ENCODE assay signal across 8 cellular contexts in the genomic region with DNA sequence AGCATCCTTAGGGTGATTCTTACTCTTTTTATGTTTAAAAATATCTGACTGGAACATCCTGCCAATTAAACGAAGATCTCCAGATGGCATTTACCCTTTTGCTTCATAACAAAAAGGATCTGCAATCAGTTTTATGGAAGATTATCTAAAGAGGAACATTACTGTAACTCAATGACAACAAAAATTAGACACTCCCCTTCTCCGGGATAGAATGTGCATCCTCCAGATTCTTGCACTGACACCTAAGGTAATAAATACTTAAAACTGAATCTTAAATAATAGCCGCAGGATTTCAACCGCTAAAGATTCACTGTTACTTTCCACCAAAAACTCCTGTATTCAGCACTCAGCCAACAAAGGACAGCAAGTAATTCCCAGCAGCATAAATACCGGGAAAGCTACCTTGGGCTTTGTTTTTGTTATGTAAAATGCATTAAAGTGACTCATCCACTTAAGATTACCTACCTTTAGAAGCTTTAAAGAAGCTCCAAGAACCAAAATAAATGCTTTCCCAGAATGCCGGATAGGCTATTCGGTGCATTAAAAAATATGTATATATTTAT. TPM values are rescaled to one million over a fixed set of nuclear protein-coding genes. Genes with fewer than 3 reads are reported as not detected.
DNase-seq lines count a peak whose midpoint lies in the region; ATAC-seq and TF ChIP-seq lines count a peak whose summit lies in the region.

No MANE protein-coding gene starts in this region.

- H4K91ac ChIP-seq in IMR-90 (ENCODE audit: insufficient read depth, low read depth, low read length): no peak overlapping the region

- in situ Hi-C loops in IMR-90 (cut with MboI; ENCODE audit: low sequenced_read_pairs): no loop called here

- H2AK5ac ChIP-seq in IMR-90 (ENCODE audit: low read depth, low read length): no peak overlapping the region

- no peak for TF ChIP-seq RAD21 in IMR-90 (IDR thresholded peaks at IDR 0.05; ENCODE audit: low read length)

- H3K36me3 ChIP-seq in BJ (ENCODE audit: control insufficient read depth, insufficient read depth, low read length): no peaks in the 10 kb centered on the region
- H3K36me3 ChIP-seq in IMR-90 (ENCODE audit: control insufficient read depth, insufficient read depth, low read length): no peaks in the 10 kb centered on the region
- H3K36me3 ChIP-seq in uterus: no peaks in the 10 kb centered on the region

- H3K23ac ChIP-seq in IMR-90 (ENCODE audit: low read depth, low read length): no peak overlapping the region

- POLR2A ChIA-PET in BJ (lab: Charles Lee): no interaction called here
- POLR2A ChIA-PET in IMR-90 (lab: Charles Lee; ENCODE audit: unreplicated experiment): no interaction called here
- POLR2A ChIA-PET in naive thymus-derived CD8-positive, alpha-beta T cell (lab: Charles Lee): no interaction called here

- H2BK5ac ChIP-seq in IMR-90 (ENCODE audit: low read depth, low read length, poor library complexity, severe bottlenecking): no peak overlapping the region

- no peak overlapping the region for H2BK120ac ChIP-seq in IMR-90 (ENCODE audit: low read depth, low read length)

- H3K9me3 Mint-ChIP-seq in naive thymus-derived CD8-positive, alpha-beta T cell: peaks cover 0 to 7% (median 0%) of the 10 kb centered on the region in 9 donors

- H2AK9ac ChIP-seq in IMR-90 (replicated peaks; ENCODE audit: low read depth, low read length, poor library complexity): no peak overlapping the region

- no peak overlapping the region for H2BK15ac ChIP-seq in IMR-90 (ENCODE audit: low read depth, low read length)

- intact Hi-C loops in IMR-90 (cut with micrococcal nuclease) (loop anchor here (5.0 kb wide), 2 partner anchors 210 to 390 kb away; no protein-coding TSS in a partner anchor), uterus (cut with DNase I; ENCODE audit: low total_unique reads) (no loop called here)

- peak overlapping the region; percentile 72 for H3K4me2 ChIP-seq in IMR-90 (ENCODE audit: low read depth, low read length)

- H2BK20ac ChIP-seq in IMR-90 (ENCODE audit: low read depth, low read length): no peak overlapping the region

- H3K14ac ChIP-seq in IMR-90 (replicated peaks; ENCODE audit: low read depth, low read length): no peak overlapping the region

- ATAC-seq in IMR-90 (ENCODE audit: low read depth) (no peak), GM21390 (IDR thresholded peaks at IDR 0.05; ENCODE audit: unreplicated experiment) (no peak)
- no peak for ATAC-seq in naive thymus-derived CD8-positive, alpha-beta T cell

- H4K20me1 ChIP-seq in IMR-90 (ENCODE audit: insufficient read depth, low read length): no peaks in the 10 kb centered on the region

- TF ChIP-seq POLR2A in IMR-90 (IDR thresholded peaks at IDR 0.05; ENCODE audit: low read depth, low read length) (no peak), uterus (IDR thresholded peaks at IDR 0.05) (no peak)

- H3K79me1 ChIP-seq in IMR-90 (ENCODE audit: low read depth in 1 of 2, low read length in 2 of 2): peaks cover 8 to 16% of the 10 kb centered on the region in 2 experiments

- no peak overlapping the region for H3K4ac ChIP-seq in IMR-90 (ENCODE audit: low read depth, low read length)

- no TSS peak for BruUV-seq in IMR-90 (replicated peaks; lab: Mats Ljungman, UMichigan)

- H3K27me3 ChIP-seq in BJ (ENCODE audit: control insufficient read depth, insufficient read depth, low read length) (no peaks in the 10 kb centered on the region), IMR-90 (ENCODE audit: control insufficient read depth, insufficient read depth, low read length) (no peaks in the 10 kb centered on the region), uterus (no peaks in the 10 kb centered on the region)

- no peak overlapping the region for H3K56ac ChIP-seq in IMR-90 (ENCODE audit: extremely low read depth, insufficient read depth, low read length)

- H4K8ac ChIP-seq in IMR-90 (ENCODE audit: low read depth in 2 of 2, low read length in 2 of 2): no peak overlapping the region

- peaks cover 14 to 46% (median 27%) of the 10 kb centered on the region in 5 donors for H3K27me3 Mint-ChIP-seq in naive thymus-derived CD8-positive, alpha-beta T cell

- no peak overlapping the region for H3K27ac Mint-ChIP-seq in naive thymus-derived CD8-positive, alpha-beta T cell

- no peak overlapping the region for H3K9ac ChIP-seq in IMR-90 (ENCODE audit: low read depth, low read length)

- CTCF ChIA-PET in BJ (lab: Yijun Ruan, JAX) (interaction anchor here (1.3 kb wide), 1 partner anchor 162 kb away, joined by 3 read pairs; no protein-coding TSS in a partner anchor), IMR-90 (lab: Yijun Ruan, JAX) (interaction anchor here (0.8 kb wide), 1 partner anchor 40 kb away, joined by 3 read pairs; no protein-coding TSS in a partner anchor)

- H3K9me3 ChIP-seq in IMR-90 (ENCODE audit: control insufficient read depth, insufficient read depth, low read length) (no peaks in the 10 kb centered on the region), uterus (no peaks in the 10 kb centered on the region)

- TF ChIP-seq CTCF in BJ (IDR thresholded peaks at IDR 0.05; ENCODE audit: insufficient read depth, low read depth, low read length): no peak
- no peak for TF ChIP-seq CTCF in IMR-90 (conservative IDR thresholded peaks at IDR 0.05; ENCODE audit: low read depth, low read length)
- no peak for TF ChIP-seq CTCF in uterus (IDR thresholded peaks at IDR 0.05)

- H3K27ac ChIP-seq in IMR-90 (ENCODE audit: insufficient read depth, low read length) (no peak overlapping the region), uterus (peak overlapping the region in 1 of 2 donors; percentile 87)

- peaks cover 3% of the 10 kb centered on the region; the same call in 1 of the 2 replicates for H3K9me1 ChIP-seq in IMR-90 (ENCODE audit: insufficient read depth, low read length)

- dilution Hi-C loops in IMR-90 (cut with HindIII; ENCODE audit: low sequenced_read_pairs, unreplicated experiment): no loop called here

- peaks cover 0 to 3% (median 0%) of the 10 kb centered on the region in 3 donors for H3K36me3 Mint-ChIP-seq in naive thymus-derived CD8-positive, alpha-beta T cell

- no peak overlapping the region for H2AFZ ChIP-seq in IMR-90 (replicated peaks; ENCODE audit: low read length, poor library complexity)

- no CpG with 5 or more reads among the region's 7 CpGs for WGBS in IMR-90 (ENCODE audit: extremely low coverage in 2 of 2, insufficient read length in 1 of 2), 2 experiments

- no peak overlapping the region for H4K5ac ChIP-seq in IMR-90 (ENCODE audit: low read depth, low read length)

- H3K4me1 Mint-ChIP-seq in naive thymus-derived CD8-positive, alpha-beta T cell: peaks cover 3 to 11% (median 7%) of the 10 kb centered on the region in 4 donors

- H3K18ac ChIP-seq in IMR-90 (ENCODE audit: low read depth, low read length): no peak overlapping the region

- peak overlapping the region; percentile 95 for H3K4me3 ChIP-seq in BJ (ENCODE audit: low read depth, low read length)
- H3K4me3 ChIP-seq in IMR-90 (ENCODE audit: insufficient read depth, low read depth, low read length): peak overlapping the region; percentile 96
- peak overlapping the region in 1 of 2 donors; percentile 70 for H3K4me3 ChIP-seq in uterus

- H3K4me3 Mint-ChIP-seq in naive thymus-derived CD8-positive, alpha-beta T cell: peak overlapping the region in 7 of 10 donors; percentile 40 to 77 (median 61)

- H3K4me1 ChIP-seq in IMR-90 (ENCODE audit: control insufficient read depth, insufficient read depth, low read length): peaks cover 2% of the 10 kb centered on the region
- H3K4me1 ChIP-seq in uterus: peaks cover 0 to 4% of the 10 kb centered on the region in 2 donors

- DNase-seq in BJ (ENCODE audit: low read depth) (no peak), IMR-90 (peak; percentile 41), dermis blood vessel endothelial cell (peak; percentile 45), uterus (no peak), NCI-H1930 (lab: John Stamatoyannopoulos, UW) (no peak)
- no peak for DNase-seq in naive thymus-derived CD8-positive, alpha-beta T cell
- DNase-seq in stimulated activated CD4-positive, alpha-beta T cell treated with anti-CD3 and anti-CD28 coated beads, Interleukin-2, amount 100 ng/mL, for 48 hours: no peak

TF ChIP-seq in IMR-90, 13 proteins besides CTCF, POLR2A, EP300 and RAD21:
- no peak for TF ChIP-seq MAZ (IDR thresholded peaks at IDR 0.05; ENCODE audit: borderline replicate concordance, low read depth, low read length)
- no peak for TF ChIP-seq MXI1 (IDR thresholded peaks at IDR 0.05; ENCODE audit: borderline replicate concordance, low read depth, low read length)
- no peak for TF ChIP-seq SMC3 (IDR thresholded peaks at IDR 0.05; ENCODE audit: low read depth, low read length)
- TF ChIP-seq NFE2L2 (IDR thresholded peaks at IDR 0.05; ENCODE audit: low read depth, low read length): no peak
- no peak for TF ChIP-seq BHLHE40 (IDR thresholded peaks at IDR 0.05; ENCODE audit: low read depth, low read length)
- TF ChIP-seq RCOR1 (IDR thresholded peaks at IDR 0.05; ENCODE audit: insufficient replicate concordance, low read length): no peak

RNA-seq across cellular contexts. Expression of gene CACNA2D1, which starts 1.6 kb away (rescaled TPM):
- polyA plus RNA-seq in BJ (2011; rRNA removed) (6.0 and 11.0 TPM in 2 replicates), IMR-90 (2012; rRNA removed) (5.3 and 5.8 TPM in 2 replicates)
- 23.0 and 26.9 TPM in 2 replicates for polyA minus RNA-seq in BJ (2011; rRNA and poly(A)+ RNA removed)
- total RNA-seq in IMR-90 (2012; rRNA removed) (21.9 and 32.2 TPM in 2 replicates), dermis blood vessel endothelial cell (20.6 and 35.7 TPM in 2 replicates), uterus (10 to 100 TPM; 30.1 to 54.1 (median 43.6) TPM)
- polyA plus RNA-seq in IMR-90 (2012; cell fraction: cytosol; rRNA removed): 1.0 TPM in 2 replicates
- 1.3 and 6.1 TPM in 2 replicates for polyA plus RNA-seq in IMR-90 (2012; cell fraction: nucleus; rRNA removed; ENCODE audit: low replicate concordance)
- total RNA-seq in naive thymus-derived CD8-positive, alpha-beta T cell: not detected
- not detected for polyA plus RNA-seq in naive thymus-derived CD8-positive, alpha-beta T cell

Comparison
In these comparisons a context has a peak if more than half of its experiments do, and no peak if none do; other contexts are left out.
1. DNase-seq: peak in IMR-90 (single experiment) and dermis blood vessel endothelial cell (single experiment); none in BJ (single experiment), naive thymus-derived CD8-positive, alpha-beta T cell (0 of 10), uterus (0 of 2), stimulated activated CD4-positive, alpha-beta T cell treated with anti-CD3 and anti-CD28 coated beads, Interleukin-2, amount 100 ng/mL, for 48 hours (0 of 2) and NCI-H1930 (0 of 2).
2. RNA of gene CACNA2D1, which starts 1.6 kb away (total RNA-seq): 30.1 to 54.1 TPM in uterus, 21.9 to 32.2 TPM in IMR-90 and 20.6 to 35.7 TPM in dermis blood vessel endothelial cell; not detected in naive thymus-derived CD8-positive, alpha-beta T cell; every median in the first group is over 10 times any median in the second.